27 cellular contexts compared by ENCODE assay signal in the genomic region with DNA sequence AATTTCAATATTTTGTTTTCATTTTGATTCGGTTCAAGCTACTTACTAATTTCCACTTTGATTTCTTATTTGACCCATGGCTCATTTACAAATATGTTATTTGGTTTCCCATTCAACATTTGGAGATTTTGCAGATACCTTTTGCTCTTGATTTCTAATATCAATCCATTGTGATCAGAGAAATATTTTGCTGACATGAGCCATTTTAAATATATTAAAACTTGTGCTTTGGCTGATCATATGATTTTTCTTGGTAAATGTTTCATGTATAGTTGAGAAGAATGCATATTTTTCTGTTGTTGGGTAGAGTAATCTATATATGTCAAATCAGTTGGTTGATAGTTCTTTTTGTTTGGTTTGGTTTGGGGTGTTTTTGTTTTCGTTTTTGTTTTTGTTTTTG.
"Had no signal": no experiment of that assay in that cellular context is flagged by ENCODE, and none has a peak within 500 bp of the region (broad histone marks: within the 10 kb centered on the region; RNA-seq: fewer than 3 reads in every experiment).

No MANE protein-coding gene starts in this region.

- H3K27ac ChIP-seq: colonic mucosa, epithelial cell of prostate, esophagus squamous epithelium, gastrocnemius medialis, heart right ventricle, left lung, lower lobe of right lung had no signal

- DNase-seq: colonic mucosa; cortex of kidney; effector CD8-positive, alpha-beta T cell; effector memory CD8-positive, alpha-beta T cell; endodermal cell; erythroblast; esophagus squamous epithelium; foreskin fibroblast; foreskin melanocyte; gastrocnemius medialis; glutamatergic neuron; head of caudate nucleus; heart right ventricle; hippocampal formation; left cardiac atrium; left ventricle myocardium superior; lower lobe of right lung; mesenchymal stem cell; mucosa of descending colon had no signal

- H3K4me1 Mint-ChIP-seq: mesothelial cell of epicardium had no signal

- H3K9me3 ChIP-seq: colonic mucosa, esophagus squamous epithelium, gastrocnemius medialis, heart right ventricle, left lung, lower lobe of right lung, mucosa of descending colon had no signal

- H3K27me3 Mint-ChIP-seq: dendritic cell treated with granulocyte-macrophage colony-stimulating factor and Interleukin-4, amounts not matched to agents 40 ng/mL and 50 ng/mL, for 4 days; effector memory CD8-positive, alpha-beta T cell had no signal

- H3K27ac Mint-ChIP-seq: dendritic cell treated with granulocyte-macrophage colony-stimulating factor and Interleukin-4, amounts not matched to agents 40 ng/mL and 50 ng/mL, for 4 days; effector memory CD8-positive, alpha-beta T cell; endodermal cell; mesothelial cell of epicardium had no signal

- H3K4me1 ChIP-seq: colonic mucosa, esophagus squamous epithelium, gastrocnemius medialis, left lung, lower lobe of right lung had no signal

- H3K4me3 ChIP-seq: colonic mucosa, esophagus squamous epithelium, gastrocnemius medialis, heart right ventricle, left lung, lower lobe of right lung, mucosa of descending colon had no signal

- H3K36me3 Mint-ChIP-seq: mesothelial cell of epicardium had no signal

- H3K27me3 ChIP-seq: colonic mucosa, esophagus squamous epithelium, gastrocnemius medialis, heart right ventricle, left lung had no signal

- H3K36me3 ChIP-seq: colonic mucosa, esophagus squamous epithelium, gastrocnemius medialis, heart right ventricle, left lung, lower lobe of right lung had no signal

- H3K4me3 Mint-ChIP-seq: dendritic cell treated with granulocyte-macrophage colony-stimulating factor and Interleukin-4, amounts not matched to agents 40 ng/mL and 50 ng/mL, for 4 days; effector memory CD8-positive, alpha-beta T cell; endodermal cell; mesothelial cell of epicardium had no signal

- H3K9me3 Mint-ChIP-seq: mesothelial cell of epicardium had no signal

- ATAC-seq: effector memory CD8-positive, alpha-beta T cell; esophagus mucosa; gastrocnemius medialis; heart right ventricle; left cardiac atrium; left lung; left ventricle myocardium superior; lower lobe of right lung; mucosa of descending colon had no signal

- FAIRE-seq: endometrium, islet of Langerhans, keratinocyte had no signal
